In genomic region chr11:127000291-127000968, GRCh38 we compare ENCODE assay signal across 10 cellular contexts. TPM values are rescaled to one million over a fixed set of nuclear protein-coding genes. Genes with fewer than 3 reads are reported as not detected.
DNase-seq lines count a peak whose midpoint lies in the region; ATAC-seq, FAIRE-seq and TF ChIP-seq lines count a peak whose summit lies in the region.
"Had no signal": no experiment of that assay in that cellular context is flagged by ENCODE, and none has a peak within 500 bp of the region (broad histone marks: within the 10 kb centered on the region; RNA-seq: fewer than 3 reads in every experiment).

Gene KIRREL3, minus strand, starts transcription at chr11:127000770.

- TF ChIP-seq EP300 in stomach (IDR thresholded peaks at IDR 0.05), result no peak

- no peak for FAIRE-seq in HTR-8/SVneo (lab: Jason Lieb, UNC)

- no peak for TF ChIP-seq POLR2A in stomach (IDR thresholded peaks at IDR 0.05)

- peaks cover 40 to 54% (median 41%) of the 10 kb centered on the region in 3 donors for H3K27me3 Mint-ChIP-seq in CD14-positive monocyte (ENCODE audit: low read depth in 3 of 3)

- WGBS in stomach, 5 donors, result 1 to 3% (median 2%) methylated on average over 30 to 42 of the region's 42 CpGs

- H3K9me3 ChIP-seq in stomach, result no peaks in the 10 kb centered on the region

- intact Hi-C loops in stomach (cut with DNase I; ENCODE audit: low total_unique reads) (no loop called here), CD14-positive monocyte (cut with micrococcal nuclease) (no loop called here)

- peaks cover 19 to 98% (median 75%) of the 10 kb centered on the region in 3 donors for H3K27me3 ChIP-seq in stomach

- peak; percentile 34 for DNase-seq in HTR-8/SVneo (ENCODE audit: insufficient read length, low spot score)
- peak in 45 of 56 donors; percentile 10 to 83 (median 52) for DNase-seq in amygdala (lab: John Stamatoyannopoulos, UW)
- DNase-seq in stomach, result no peak
- DNase-seq in Kasumi-1 (lab: John Stamatoyannopoulos, UW), result no peak
- no peak for DNase-seq in CD14-positive monocyte (ENCODE audit: low spot score)
- no peak for DNase-seq in OCI-M1 (lab: John Stamatoyannopoulos, UW)
- DNase-seq: activated B cell treated with CpG ODN at 0.5 μM for 24 hours had no signal

- no peak within 1 kb of the TSS for H3K27ac ChIP-seq in stomach

- no peaks in the 10 kb centered on the region for H3K36me3 Mint-ChIP-seq in CD14-positive monocyte
- H3K36me3 Mint-ChIP-seq: memory B cell had no signal

- H3K4me1 ChIP-seq in stomach, result peaks cover 0 to 29% (median 14%) of the 10 kb centered on the region in 4 donors

- H3K36me3 ChIP-seq in stomach, result no peaks in the 10 kb centered on the region

- peaks cover 0 to 6% (median 0%) of the 10 kb centered on the region in 7 donors for H3K9me3 Mint-ChIP-seq in CD14-positive monocyte
- H3K9me3 Mint-ChIP-seq: activated B cell treated with CpG ODN at 0.5 μM for 24 hours, memory B cell had no signal

- TF ChIP-seq CTCF in stomach (IDR thresholded peaks at IDR 0.05), result no peak
- no peak for TF ChIP-seq CTCF in CD14-positive monocyte (IDR thresholded peaks at IDR 0.05)

- no peaks in the 10 kb centered on the region for H3K4me1 Mint-ChIP-seq in CD14-positive monocyte
- H3K4me1 Mint-ChIP-seq: activated B cell treated with CpG ODN at 0.5 μM for 24 hours, memory B cell had no signal

- H3K27ac Mint-ChIP-seq in CD14-positive monocyte, result no peak within 1 kb of the TSS
- H3K27ac Mint-ChIP-seq: activated B cell treated with CpG ODN at 0.5 μM for 24 hours, memory B cell had no signal

- H3K4me3 Mint-ChIP-seq in CD14-positive monocyte, result peak within 1 kb of the TSS in 1 of 2 donors; percentile 52
- H3K4me3 Mint-ChIP-seq: activated B cell treated with CpG ODN at 0.5 μM for 24 hours, memory B cell had no signal

- ATAC-seq in GM19023 (IDR thresholded peaks at IDR 0.05; ENCODE audit: unreplicated experiment), result no peak

- H3K4me3 ChIP-seq in iPS-11a (ENCODE audit: low read depth, low read length), result peak within 1 kb of the TSS; percentile 18
- H3K4me3 ChIP-seq in stomach, result peak within 1 kb of the TSS; percentile 25 to 38 (median 33)

RNA-seq across cellular contexts. Expression of gene KIRREL3, which starts in this region (rescaled TPM):
- total RNA-seq in stomach, result 1 to 10 TPM in 1 of 5 donors, under 1 TPM in 1, not detected in 3; 0.45 to 1.7 TPM
- polyA plus RNA-seq in stomach (under 1 TPM in 2 of 3 donors, not detected in 1; 0.10 to 0.31 TPM), CD14-positive monocyte (not detected)
- total RNA-seq: activated B cell treated with CpG ODN at 0.5 μM for 24 hours had no signal

Comparison
In these comparisons a context has a peak if more than half of its experiments do, and no peak if none do; other contexts are left out.
1. DNase-seq: peak in HTR-8/SVneo (single experiment) and amygdala (45 of 56); none in stomach (single experiment), Kasumi-1 (0 of 2), CD14-positive monocyte (single experiment) and OCI-M1 (single experiment).